Comparison of ENCODE assay signal across 8 cellular contexts in genomic region chr17:46979023-46979870, GRCh38. TPM values are rescaled to one million over a fixed set of nuclear protein-coding genes. Genes with fewer than 3 reads are reported as not detected.
A peak's percentile ranks its signal among the peaks of the same experiment; 100 is the strongest.
DNase-seq lines count a peak whose midpoint lies in the region; ATAC-seq and TF ChIP-seq lines count a peak whose summit lies in the region.

Gene RPRML (minus strand): TSS chr17:46979253. CDS start chr17:46979007, 246 bp downstream.

- H3K4me3 ChIP-seq in PC-3 (ENCODE audit: low read length) (peak within 1 kb of the TSS; percentile 70), astrocyte of the cerebellum (ENCODE audit: low read depth, low read length) (peak within 1 kb of the TSS; percentile 38), iPS-20b (ENCODE audit: low read length) (peak within 1 kb of the TSS; percentile 59), smooth muscle cell (peak within 1 kb of the TSS; percentile 54)

- H3K4me1 ChIP-seq in PC-3 (ENCODE audit: insufficient read depth, low read length) (peaks cover 18% of the 10 kb centered on the region; the same call in 1 of the 2 replicates), iPS-20b (ENCODE audit: insufficient read depth, low read length) (peaks cover 21% of the 10 kb centered on the region; the same call in 1 of the 2 replicates), smooth muscle cell (ENCODE audit: low read depth) (peaks cover 18% of the 10 kb centered on the region)

- no TSS peak for BruUV-seq in PC-3 (replicated peaks; lab: Mats Ljungman, UMichigan)

- H2AFZ ChIP-seq in PC-3 (ENCODE audit: low read length) (peak within 1 kb of the TSS; percentile 86), smooth muscle cell (ENCODE audit: low read depth) (no peak within 1 kb of the TSS)

- H3K79me2 ChIP-seq in PC-3 (ENCODE audit: low read length) (no peaks in the 10 kb centered on the region), smooth muscle cell (ENCODE audit: low read depth) (no peaks in the 10 kb centered on the region)

- POLR2A ChIA-PET in PC-3 (lab: Charles Lee; ENCODE audit: unreplicated experiment), result no interaction called here

- in situ Hi-C loops in GM13977 (cut with MboI; ENCODE audit: low pct_unique_long_range_greater_than_20kb, low sequenced_read_pairs, unreplicated experiment), result no loop called here
- in situ Hi-C loops in astrocyte of the cerebellum (cut with HindIII; ENCODE audit: low sequenced_read_pairs), result no loop called here

- H3F3A ChIP-seq in PC-3 (ENCODE audit: low read length, unreplicated experiment) (no peaks in the 10 kb centered on the region), smooth muscle cell (ENCODE audit: low read depth) (no peaks in the 10 kb centered on the region)

- H3K27ac ChIP-seq in 22Rv1 (peak within 1 kb of the TSS; percentile 69), PC-3 (ENCODE audit: low read length) (no peak within 1 kb of the TSS), iPS-20b (ENCODE audit: low read length) (no peak within 1 kb of the TSS), smooth muscle cell (ENCODE audit: low read depth) (no peak within 1 kb of the TSS)

- intact Hi-C loops in PC-3 (cut with micrococcal nuclease), result no loop called here

- no peaks in the 10 kb centered on the region for H3K9me3 ChIP-seq in PC-3 (ENCODE audit: low read length)
- no peaks in the 10 kb centered on the region for H3K9me3 ChIP-seq in iPS-20b (ENCODE audit: insufficient read depth, low read depth, low read length)
- H3K9me3 ChIP-seq in smooth muscle cell (replicated peaks; ENCODE audit: low read depth), result no peaks in the 10 kb centered on the region

- no peaks in the 10 kb centered on the region for H3K9me2 ChIP-seq in PC-3 (replicated peaks; ENCODE audit: low read length)

- DNase-seq in GM13977 (ENCODE audit: low spot score), result peak; percentile 59
- peak; percentile 35 for DNase-seq in PC-3
- no peak for DNase-seq in astrocyte of the cerebellum (ENCODE audit: low read depth)
- no peak for DNase-seq in smooth muscle cell (lab: John Stamatoyannopoulos, UW; ENCODE audit: unreplicated experiment)
- no peak for DNase-seq in SKM-1 (lab: John Stamatoyannopoulos, UW; ENCODE audit: unreplicated experiment)
- no peak for DNase-seq in GM19238 (ENCODE audit: insufficient read length, low spot score)

- H4K20me1 ChIP-seq in PC-3 (ENCODE audit: low read length) (no peaks in the 10 kb centered on the region), smooth muscle cell (ENCODE audit: low read depth) (peaks cover 15% of the 10 kb centered on the region)

- WGBS in smooth muscle cell (ENCODE audit: low lambda C conversion rate), result 3% methylated on average over 52 of the region's 73 CpGs

- CTCF ChIA-PET in PC-3 (lab: Charles Lee), result no interaction called here

- H3K4me2 ChIP-seq in PC-3 (ENCODE audit: low read length) (peak within 1 kb of the TSS; percentile 95), smooth muscle cell (peak within 1 kb of the TSS; percentile 98)

- TF ChIP-seq CTCF in 22Rv1 (IDR thresholded peaks at IDR 0.05) (peak; percentile 21), GM13977 (IDR thresholded peaks at IDR 0.05; ENCODE audit: extremely low read depth, insufficient read depth, missing control alignments) (no peak), PC-3 (conservative IDR thresholded peaks at IDR 0.05; ENCODE audit: low read depth, low read length) (no peak), astrocyte of the cerebellum (IDR thresholded peaks at IDR 0.05; ENCODE audit: low read depth, low read length, missing control alignments) (no peak), smooth muscle cell (IDR thresholded peaks at IDR 0.05; ENCODE audit: borderline replicate concordance, insufficient read depth, poor library complexity, severe bottlenecking) (no peak)

- H3K27me3 ChIP-seq in PC-3 (ENCODE audit: low read length), result peaks cover 35% of the 10 kb centered on the region
- H3K27me3 ChIP-seq in iPS-20b (ENCODE audit: insufficient read depth, low read length), result peaks cover 46% of the 10 kb centered on the region
- peaks cover 71% of the 10 kb centered on the region for H3K27me3 ChIP-seq in smooth muscle cell (ENCODE audit: low read depth)

- ATAC-seq in PC-3, result peak; percentile 53

- H3K9ac ChIP-seq in PC-3 (ENCODE audit: low read length) (no peak within 1 kb of the TSS), iPS-20b (ENCODE audit: low read depth, low read length) (peak within 1 kb of the TSS; percentile 17; the same call in 1 of the 2 replicates), smooth muscle cell (ENCODE audit: low read depth) (no peak within 1 kb of the TSS)

- H3K36me3 ChIP-seq in PC-3 (ENCODE audit: low read depth, low read length), result no peaks in the 10 kb centered on the region
- no peaks in the 10 kb centered on the region for H3K36me3 ChIP-seq in iPS-20b (ENCODE audit: insufficient read depth, low read depth, low read length)
- no peaks in the 10 kb centered on the region for H3K36me3 ChIP-seq in smooth muscle cell (ENCODE audit: low read depth)

RNA-seq across cellular contexts. Expression of gene RPRML, which starts in this region (rescaled TPM):
- 0.11 TPM in 1 of 2 replicates, not detected in the other for total RNA-seq in PC-3 (2014; rRNA removed)
- not detected in 2 replicates for total RNA-seq in smooth muscle cell
- polyA plus RNA-seq in smooth muscle cell, result 1.3 TPM in 1 of 2 replicates, not detected in the other

Comparison
In these comparisons a context has a peak if more than half of its experiments do, and no peak if none do; other contexts are left out.
1. Peak in DNase-seq, ATAC-seq, H3K4me3 ChIP-seq and H3K4me2 ChIP-seq in PC-3; RNA of the gene not detected or under 1 TPM.